In the genomic region with DNA sequence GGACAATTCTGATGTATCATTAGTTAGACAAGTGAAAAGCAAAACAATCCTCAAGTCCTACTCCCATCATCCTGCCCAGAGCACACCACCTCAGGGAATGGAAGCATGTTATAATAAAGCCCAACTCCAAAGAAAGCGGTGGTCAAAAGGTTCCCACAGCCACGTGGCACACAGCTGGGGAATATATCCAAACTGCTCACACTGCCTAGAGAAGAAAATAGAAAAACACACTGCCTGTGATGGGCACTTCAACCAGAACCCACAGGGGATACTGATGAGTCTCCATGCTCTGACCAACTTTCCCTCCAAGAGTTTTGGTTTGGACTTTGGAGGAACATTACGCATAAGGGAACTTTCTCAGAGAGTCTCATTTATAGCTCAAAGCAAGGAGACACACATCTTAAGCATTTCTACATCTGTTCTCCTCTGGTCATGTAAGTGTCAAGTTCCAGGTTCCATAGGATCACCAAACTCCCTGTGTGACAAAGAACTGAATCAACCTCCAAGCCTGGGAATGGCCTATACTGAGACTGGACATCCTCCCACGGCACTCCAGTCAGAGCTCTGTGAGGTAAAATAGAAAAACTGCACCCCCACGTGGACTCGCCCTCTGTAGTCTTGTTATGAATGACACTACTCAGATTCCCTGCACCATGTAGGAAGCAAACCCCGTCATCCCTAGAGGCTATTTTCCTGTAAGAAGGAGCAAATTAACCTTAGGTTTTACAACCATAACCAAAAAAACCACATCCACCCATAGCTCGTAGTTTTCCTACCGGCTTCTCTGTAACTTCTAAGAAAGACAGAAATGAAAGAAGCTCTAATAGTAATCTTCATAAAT, we compare ENCODE assay signal across 11 cellular contexts. TPM values are rescaled to one million over a fixed set of nuclear protein-coding genes. Genes with fewer than 3 reads are reported as not detected.
DNase-seq lines count a peak whose midpoint lies in the region; ATAC-seq, FAIRE-seq and TF ChIP-seq lines count a peak whose summit lies in the region.
"Had no signal": no experiment of that assay in that cellular context is flagged by ENCODE, and none has a peak within 500 bp of the region (broad histone marks: within the 10 kb centered on the region; RNA-seq: fewer than 3 reads in every experiment).

No MANE protein-coding gene starts in this region.

- intact Hi-C loops in left colon (cut with DNase I, micrococcal nuclease): no loop called here

- DNase-seq in Daoy (ENCODE audit: low read depth) (peak; percentile 57), RKO (ENCODE audit: low spot score) (peak; percentile 11), amniotic epithelial cell (ENCODE audit: low read depth) (peak; percentile 53), renal cortical epithelial cell (ENCODE audit: low read depth) (peak; percentile 32), left colon (no peak), H54 (ENCODE audit: insufficient read length, low spot score) (no peak)
- DNase-seq in NK-92 treated with Interleukin-12 subunit alpha and Interleukin-12 subunit beta, amount 100 ng/mL, for 24 hours (lab: John Stamatoyannopoulos, UW): no peak
- DNase-seq: DMS 273 treated with DMSO at 0.1 percent for 48 hours, NCI-H1694 treated with DMSO at 0.1 percent for 48 hours had no signal

- no peak for TF ChIP-seq POLR2A in H54 (IDR thresholded peaks at IDR 0.05; ENCODE audit: low read depth, low read length)

- ATAC-seq in left colon (no peak), GM18861 (IDR thresholded peaks at IDR 0.05; ENCODE audit: unreplicated experiment) (no peak)
- ATAC-seq: Right ventricle myocardium inferior had no signal

- no peak for FAIRE-seq in H54 (lab: Jason Lieb, UNC)

RNA-seq across cellular contexts. Expression of gene DSTYK, which starts 12.2 kb away (rescaled TPM):
- 5.0 and 6.2 TPM in 2 replicates for total RNA-seq in Daoy (2014; rRNA removed; shearing (Covaris generic))
- total RNA-seq in renal cortical epithelial cell (14.6 and 23.1 TPM in 2 replicates), left colon (1 to 10 TPM; 4.7 to 7.0 TPM)

RNA-seq across cellular contexts. Expression of gene TMCC2, which starts 28.4 kb away (rescaled TPM):
- total RNA-seq in Daoy (2014; rRNA removed; shearing (Covaris generic)): 3.2 and 4.8 TPM in 2 replicates
- 4.4 and 4.7 TPM in 2 replicates for total RNA-seq in renal cortical epithelial cell
- 1 to 10 TPM in 1 of 2 donors, under 1 TPM in 1; 0.27 to 1.2 TPM for total RNA-seq in left colon

Comparison
In these comparisons a context has a peak if more than half of its experiments do, and no peak if none do; other contexts are left out.
1. DNase-seq: peak in Daoy (single experiment), RKO (single experiment), amniotic epithelial cell (single experiment) and renal cortical epithelial cell (single experiment); none in left colon (0 of 2), H54 (single experiment) and NK-92 treated with Interleukin-12 subunit alpha and Interleukin-12 subunit beta, amount 100 ng/mL, for 24 hours (single experiment).